In the genomic region with DNA sequence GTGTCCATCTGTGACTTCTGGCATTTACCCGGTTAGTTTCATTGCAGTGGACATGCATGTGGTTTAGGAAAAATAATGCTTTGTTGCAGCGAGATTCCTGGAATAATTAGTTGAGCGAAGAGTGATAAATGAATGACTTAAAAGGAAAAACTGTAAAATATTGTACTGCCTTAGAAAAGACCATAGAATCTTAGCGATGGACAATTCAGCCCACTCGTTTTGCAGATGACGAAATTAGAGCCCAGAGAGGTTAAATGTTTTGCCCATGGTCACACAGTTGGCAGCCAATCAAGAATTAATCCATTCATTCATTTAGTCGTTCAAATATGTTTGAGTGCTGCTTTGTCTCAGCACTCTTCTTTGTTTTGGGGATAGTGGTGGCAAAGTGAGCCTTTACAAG, we compare ENCODE assay signal across 23 cellular contexts.
"Had no signal": no experiment of that assay in that cellular context is flagged by ENCODE, and none has a peak within 500 bp of the region (broad histone marks: within the 10 kb centered on the region; RNA-seq: fewer than 3 reads in every experiment).

No MANE protein-coding gene starts in this region.

- H3K27me3 Mint-ChIP-seq: effector memory CD8-positive, alpha-beta T cell; memory B cell; natural killer cell treated with Interleukin-12 subunit alpha and Interleukin-12 subunit beta and Interleukin-15 and Interleukin-18, amount 100 ng/mL, for 72 hours; type B pancreatic cell had no signal

- H3K27me3 ChIP-seq: colonic mucosa, esophagus squamous epithelium, neural progenitor cell, sigmoid colon, stomach, thyroid gland, uterus had no signal

- H3K4me1 ChIP-seq: uterus had no signal

- H3K27ac Mint-ChIP-seq: memory B cell; natural killer cell treated with Interleukin-12 subunit alpha and Interleukin-12 subunit beta and Interleukin-15 and Interleukin-18, amount 100 ng/mL, for 72 hours; neural progenitor cell; type B pancreatic cell had no signal

- ATAC-seq: effector memory CD8-positive, alpha-beta T cell; natural killer cell treated with Interleukin-12 subunit alpha and Interleukin-12 subunit beta and Interleukin-15 and Interleukin-18, amount 100 ng/mL, for 72 hours; psoas muscle; right cardiac atrium had no signal

- DNase-seq: central memory CD4-positive, alpha-beta T cell; colonic mucosa; dermis blood vessel endothelial cell; effector memory CD8-positive, alpha-beta T cell; erythroblast; esophagus squamous epithelium; head of caudate nucleus; nucleus accumbens; posterior cingulate gyrus; psoas muscle; right cardiac atrium; sigmoid colon; stimulated activated CD4-positive, alpha-beta T cell treated with anti-CD3 and anti-CD28 coated beads, Interleukin-15, amount 100 ng/mL, for 24 hours; stimulated activated CD4-positive, alpha-beta T cell treated with anti-CD3 and anti-CD28 coated beads, Interleukin-2, amount 100 ng/mL, for 48 hours; stimulated activated naive CD4-positive, alpha-beta T cell; uterus had no signal

- H3K36me3 ChIP-seq: colonic mucosa, esophagus squamous epithelium, neural progenitor cell, sigmoid colon, thyroid gland, uterus had no signal

- H3K27ac ChIP-seq: colonic mucosa, esophagus squamous epithelium, neural progenitor cell, psoas muscle, sigmoid colon, stomach, thyroid gland, uterus had no signal

- H3K36me3 Mint-ChIP-seq: memory B cell; natural killer cell treated with Interleukin-12 subunit alpha and Interleukin-12 subunit beta and Interleukin-15 and Interleukin-18, amount 100 ng/mL, for 72 hours; neural progenitor cell; type B pancreatic cell had no signal

- H3K9me3 ChIP-seq: colonic mucosa, esophagus squamous epithelium, psoas muscle, sigmoid colon, stomach, thyroid gland, uterus had no signal

- H3K4me3 Mint-ChIP-seq: effector memory CD8-positive, alpha-beta T cell; memory B cell; natural killer cell treated with Interleukin-12 subunit alpha and Interleukin-12 subunit beta and Interleukin-15 and Interleukin-18, amount 100 ng/mL, for 72 hours; neural progenitor cell; type B pancreatic cell had no signal

- H3K9me3 Mint-ChIP-seq: effector memory CD8-positive, alpha-beta T cell; memory B cell; natural killer cell treated with Interleukin-12 subunit alpha and Interleukin-12 subunit beta and Interleukin-15 and Interleukin-18, amount 100 ng/mL, for 72 hours; neural progenitor cell; type B pancreatic cell had no signal

- H3K4me3 ChIP-seq: colonic mucosa, esophagus squamous epithelium, lung, neural progenitor cell, psoas muscle, sigmoid colon, stomach, thyroid gland, uterus had no signal
